ENCODE assay signal across 1 cellular context in the genomic region with DNA sequence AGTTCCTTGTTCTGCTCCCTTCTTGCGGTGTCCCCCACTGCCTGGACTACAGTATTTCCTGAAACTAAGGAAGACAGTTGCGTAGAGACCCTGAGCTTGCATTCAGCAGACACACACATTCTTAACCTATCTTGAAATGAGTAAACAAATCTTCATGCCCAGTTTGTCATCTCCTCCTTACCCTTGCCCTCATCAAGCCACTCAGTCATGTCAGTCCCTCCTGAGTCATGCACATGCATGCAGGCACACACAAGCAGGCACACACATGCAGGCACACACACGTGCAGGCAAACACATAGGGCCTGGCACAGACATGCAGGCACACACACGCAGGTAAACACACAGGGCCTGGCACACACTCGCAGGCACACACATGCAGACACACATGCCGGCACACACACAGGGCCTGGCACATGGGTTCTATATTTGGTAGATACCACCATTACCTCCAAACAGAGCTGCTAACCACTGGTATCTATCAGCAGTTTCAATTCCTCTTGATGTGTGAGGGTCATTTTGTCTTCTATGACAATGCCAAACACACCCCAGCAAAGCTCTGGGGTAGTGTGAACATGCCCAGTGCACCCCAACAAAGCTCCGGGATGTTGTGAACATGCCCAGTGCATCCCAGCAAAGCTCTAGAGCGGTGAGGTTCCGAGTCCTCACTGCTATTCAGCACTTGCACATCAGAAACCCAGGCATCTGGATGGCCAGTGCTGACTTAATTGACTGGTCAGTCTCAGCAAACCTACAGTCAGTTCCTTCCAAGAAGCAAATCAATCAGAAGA.
TF ChIP-seq lines count a peak whose summit lies in the region.

No MANE protein-coding gene starts in this region.

TF ChIP-seq in WTC11, 78 proteins besides CTCF, POLR2A, EP300 and RAD21:
- TF ChIP-seq, protein P1, sequence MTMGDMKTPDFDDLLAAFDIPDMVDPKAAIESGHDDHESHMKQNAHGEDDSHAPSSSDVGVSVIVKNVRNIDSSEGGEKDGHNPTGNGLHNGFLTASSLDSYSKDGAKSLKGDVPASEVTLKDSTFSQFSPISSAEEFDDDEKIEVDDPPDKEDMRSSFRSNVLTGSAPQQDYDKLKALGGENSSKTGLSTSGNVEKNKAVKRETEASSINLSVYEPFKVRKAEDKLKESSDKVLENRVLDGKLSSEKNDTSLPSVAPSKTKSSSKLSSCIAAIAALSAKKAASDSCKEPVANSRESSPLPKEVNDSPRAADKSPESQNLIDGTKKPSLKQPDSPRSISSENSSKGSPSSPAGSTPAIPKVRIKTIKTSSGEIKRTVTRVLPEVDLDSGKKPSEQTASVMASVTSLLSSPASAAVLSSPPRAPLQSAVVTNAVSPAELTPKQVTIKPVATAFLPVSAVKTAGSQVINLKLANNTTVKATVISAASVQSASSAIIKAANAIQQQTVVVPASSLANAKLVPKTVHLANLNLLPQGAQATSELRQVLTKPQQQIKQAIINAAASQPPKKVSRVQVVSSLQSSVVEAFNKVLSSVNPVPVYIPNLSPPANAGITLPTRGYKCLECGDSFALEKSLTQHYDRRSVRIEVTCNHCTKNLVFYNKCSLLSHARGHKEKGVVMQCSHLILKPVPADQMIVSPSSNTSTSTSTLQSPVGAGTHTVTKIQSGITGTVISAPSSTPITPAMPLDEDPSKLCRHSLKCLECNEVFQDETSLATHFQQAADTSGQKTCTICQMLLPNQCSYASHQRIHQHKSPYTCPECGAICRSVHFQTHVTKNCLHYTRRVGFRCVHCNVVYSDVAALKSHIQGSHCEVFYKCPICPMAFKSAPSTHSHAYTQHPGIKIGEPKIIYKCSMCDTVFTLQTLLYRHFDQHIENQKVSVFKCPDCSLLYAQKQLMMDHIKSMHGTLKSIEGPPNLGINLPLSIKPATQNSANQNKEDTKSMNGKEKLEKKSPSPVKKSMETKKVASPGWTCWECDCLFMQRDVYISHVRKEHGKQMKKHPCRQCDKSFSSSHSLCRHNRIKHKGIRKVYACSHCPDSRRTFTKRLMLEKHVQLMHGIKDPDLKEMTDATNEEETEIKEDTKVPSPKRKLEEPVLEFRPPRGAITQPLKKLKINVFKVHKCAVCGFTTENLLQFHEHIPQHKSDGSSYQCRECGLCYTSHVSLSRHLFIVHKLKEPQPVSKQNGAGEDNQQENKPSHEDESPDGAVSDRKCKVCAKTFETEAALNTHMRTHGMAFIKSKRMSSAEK (CRISPR knock-in tag; IDR thresholded peaks at IDR 0.05; ENCODE audit: borderline replicate concordance), result no peak
- no peak for TF ChIP-seq ERG (CRISPR knock-in tag; IDR thresholded peaks at IDR 0.05)
- TF ChIP-seq, protein P2, sequence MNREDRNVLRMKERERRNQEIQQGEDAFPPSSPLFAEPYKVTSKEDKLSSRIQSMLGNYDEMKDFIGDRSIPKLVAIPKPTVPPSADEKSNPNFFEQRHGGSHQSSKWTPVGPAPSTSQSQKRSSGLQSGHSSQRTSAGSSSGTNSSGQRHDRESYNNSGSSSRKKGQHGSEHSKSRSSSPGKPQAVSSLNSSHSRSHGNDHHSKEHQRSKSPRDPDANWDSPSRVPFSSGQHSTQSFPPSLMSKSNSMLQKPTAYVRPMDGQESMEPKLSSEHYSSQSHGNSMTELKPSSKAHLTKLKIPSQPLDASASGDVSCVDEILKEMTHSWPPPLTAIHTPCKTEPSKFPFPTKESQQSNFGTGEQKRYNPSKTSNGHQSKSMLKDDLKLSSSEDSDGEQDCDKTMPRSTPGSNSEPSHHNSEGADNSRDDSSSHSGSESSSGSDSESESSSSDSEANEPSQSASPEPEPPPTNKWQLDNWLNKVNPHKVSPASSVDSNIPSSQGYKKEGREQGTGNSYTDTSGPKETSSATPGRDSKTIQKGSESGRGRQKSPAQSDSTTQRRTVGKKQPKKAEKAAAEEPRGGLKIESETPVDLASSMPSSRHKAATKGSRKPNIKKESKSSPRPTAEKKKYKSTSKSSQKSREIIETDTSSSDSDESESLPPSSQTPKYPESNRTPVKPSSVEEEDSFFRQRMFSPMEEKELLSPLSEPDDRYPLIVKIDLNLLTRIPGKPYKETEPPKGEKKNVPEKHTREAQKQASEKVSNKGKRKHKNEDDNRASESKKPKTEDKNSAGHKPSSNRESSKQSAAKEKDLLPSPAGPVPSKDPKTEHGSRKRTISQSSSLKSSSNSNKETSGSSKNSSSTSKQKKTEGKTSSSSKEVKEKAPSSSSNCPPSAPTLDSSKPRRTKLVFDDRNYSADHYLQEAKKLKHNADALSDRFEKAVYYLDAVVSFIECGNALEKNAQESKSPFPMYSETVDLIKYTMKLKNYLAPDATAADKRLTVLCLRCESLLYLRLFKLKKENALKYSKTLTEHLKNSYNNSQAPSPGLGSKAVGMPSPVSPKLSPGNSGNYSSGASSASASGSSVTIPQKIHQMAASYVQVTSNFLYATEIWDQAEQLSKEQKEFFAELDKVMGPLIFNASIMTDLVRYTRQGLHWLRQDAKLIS (CRISPR knock-in tag; IDR thresholded peaks at IDR 0.05; ENCODE audit: borderline replicate concordance), result no peak
- no peak for TF ChIP-seq ZNF219 (CRISPR knock-in tag; IDR thresholded peaks at IDR 0.05; ENCODE audit: borderline replicate concordance)
- TF ChIP-seq, protein P3, sequence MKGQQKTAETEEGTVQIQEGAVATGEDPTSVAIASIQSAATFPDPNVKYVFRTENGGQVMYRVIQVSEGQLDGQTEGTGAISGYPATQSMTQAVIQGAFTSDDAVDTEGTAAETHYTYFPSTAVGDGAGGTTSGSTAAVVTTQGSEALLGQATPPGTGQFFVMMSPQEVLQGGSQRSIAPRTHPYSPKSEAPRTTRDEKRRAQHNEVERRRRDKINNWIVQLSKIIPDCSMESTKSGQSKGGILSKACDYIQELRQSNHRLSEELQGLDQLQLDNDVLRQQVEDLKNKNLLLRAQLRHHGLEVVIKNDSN (CRISPR knock-in tag; IDR thresholded peaks at IDR 0.05), result no peak
- no peak for TF ChIP-seq ATF3 (CRISPR knock-in tag; conservative IDR thresholded peaks at IDR 0.05)
- TF ChIP-seq GABPB1 (CRISPR knock-in tag; IDR thresholded peaks at IDR 0.05), result no peak
- no peak for TF ChIP-seq KAT7 (CRISPR knock-in tag; IDR thresholded peaks at IDR 0.05; ENCODE audit: borderline replicate concordance)
- no peak for TF ChIP-seq ZNF232 (CRISPR knock-in tag; IDR thresholded peaks at IDR 0.05)
- TF ChIP-seq, protein P4, sequence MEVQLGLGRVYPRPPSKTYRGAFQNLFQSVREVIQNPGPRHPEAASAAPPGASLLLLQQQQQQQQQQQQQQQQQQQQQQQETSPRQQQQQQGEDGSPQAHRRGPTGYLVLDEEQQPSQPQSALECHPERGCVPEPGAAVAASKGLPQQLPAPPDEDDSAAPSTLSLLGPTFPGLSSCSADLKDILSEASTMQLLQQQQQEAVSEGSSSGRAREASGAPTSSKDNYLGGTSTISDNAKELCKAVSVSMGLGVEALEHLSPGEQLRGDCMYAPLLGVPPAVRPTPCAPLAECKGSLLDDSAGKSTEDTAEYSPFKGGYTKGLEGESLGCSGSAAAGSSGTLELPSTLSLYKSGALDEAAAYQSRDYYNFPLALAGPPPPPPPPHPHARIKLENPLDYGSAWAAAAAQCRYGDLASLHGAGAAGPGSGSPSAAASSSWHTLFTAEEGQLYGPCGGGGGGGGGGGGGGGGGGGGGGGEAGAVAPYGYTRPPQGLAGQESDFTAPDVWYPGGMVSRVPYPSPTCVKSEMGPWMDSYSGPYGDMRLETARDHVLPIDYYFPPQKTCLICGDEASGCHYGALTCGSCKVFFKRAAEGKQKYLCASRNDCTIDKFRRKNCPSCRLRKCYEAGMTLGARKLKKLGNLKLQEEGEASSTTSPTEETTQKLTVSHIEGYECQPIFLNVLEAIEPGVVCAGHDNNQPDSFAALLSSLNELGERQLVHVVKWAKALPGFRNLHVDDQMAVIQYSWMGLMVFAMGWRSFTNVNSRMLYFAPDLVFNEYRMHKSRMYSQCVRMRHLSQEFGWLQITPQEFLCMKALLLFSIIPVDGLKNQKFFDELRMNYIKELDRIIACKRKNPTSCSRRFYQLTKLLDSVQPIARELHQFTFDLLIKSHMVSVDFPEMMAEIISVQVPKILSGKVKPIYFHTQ (CRISPR knock-in tag; IDR thresholded peaks at IDR 0.05), result no peak
- no peak for TF ChIP-seq RORB (CRISPR knock-in tag; IDR thresholded peaks at IDR 0.05)
- TF ChIP-seq ZBTB21 (CRISPR knock-in tag; IDR thresholded peaks at IDR 0.05; ENCODE audit: borderline replicate concordance), result no peak
- TF ChIP-seq ZNF138 (CRISPR knock-in tag; conservative IDR thresholded peaks at IDR 0.05), result no peak
- no peak for TF ChIP-seq MLX (CRISPR knock-in tag; IDR thresholded peaks at IDR 0.05)
- TF ChIP-seq NFE2L1 (CRISPR knock-in tag; IDR thresholded peaks at IDR 0.05), result no peak
- TF ChIP-seq, protein P5, sequence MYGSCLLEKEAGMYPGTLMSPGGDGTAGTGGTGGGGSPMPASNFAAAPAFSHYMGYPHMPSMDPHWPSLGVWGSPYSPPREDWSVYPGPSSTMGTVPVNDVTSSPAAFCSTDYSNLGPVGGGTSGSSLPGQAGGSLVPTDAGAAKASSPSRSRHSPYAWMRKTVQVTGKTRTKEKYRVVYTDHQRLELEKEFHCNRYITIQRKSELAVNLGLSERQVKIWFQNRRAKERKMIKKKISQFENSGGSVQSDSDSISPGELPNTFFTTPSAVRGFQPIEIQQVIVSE (CRISPR knock-in tag; IDR thresholded peaks at IDR 0.05; ENCODE audit: borderline replicate concordance), result no peak
- no peak for TF ChIP-seq PREB (CRISPR knock-in tag; IDR thresholded peaks at IDR 0.05; ENCODE audit: borderline replicate concordance)
